In genomic region chr14:65824285-65824977, GRCh38 we compare ENCODE assay signal across 8 cellular contexts.
A peak's percentile ranks its signal among the peaks of the same experiment; 100 is the strongest.
DNase-seq lines count a peak whose midpoint lies in the region; ATAC-seq lines count a peak whose summit lies in the region.

No MANE protein-coding gene starts in this region.

- H3K4me3 Mint-ChIP-seq in T-cell = no peak overlapping the region

- peak; percentile 58 for DNase-seq in Caki2 (ENCODE audit: low read depth)
- peak; percentile 63 for DNase-seq in NCI-H1092 (lab: John Stamatoyannopoulos, UW)
- peak; percentile 12 to 59 (median 40) for DNase-seq in T-cell
- DNase-seq in anterior cingulate cortex (lab: John Stamatoyannopoulos, UW) = peak in 30 of 58 donors; percentile 1 to 65 (median 12)
- peak; percentile 68 for DNase-seq in hepatic stellate cell (ENCODE audit: low spot score)
- peak; percentile 14 to 48 for DNase-seq in stimulated activated CD4-positive, alpha-beta T cell treated with anti-CD3 and anti-CD28 coated beads, Interleukin-12 subunit alpha, Interleukin-12 subunit beta, amount 100 ng/mL, for 24 hours (ENCODE audit: low read depth in 2 of 2)

- in situ Hi-C loops in Caki2 (cut with HindIII; ENCODE audit: low pct_unique_long_range_greater_than_20kb, low sequenced_read_pairs) = no loop called here

- POLR2A ChIA-PET in T-cell (lab: Charles Lee) = no interaction called here

- CTCF ChIA-PET in T-cell (lab: Charles Lee) = interaction anchor here (0.5 to 2.1 kb wide), 51 partner anchors 8 to 837 kb away, joined by 3 to 58 read pairs (median 3); partner anchors contain the start of gene FUT8 (in 1 of the 2)

- no peaks in the 10 kb centered on the region for H3K9me3 Mint-ChIP-seq in T-cell

- ATAC-seq in GM21529 (IDR thresholded peaks at IDR 0.05; ENCODE audit: unreplicated experiment) (peak; percentile 78), T-cell (replicated peaks in 1 of 4) (peak; percentile 76 to 96 (median 90)), HG02763 (IDR thresholded peaks at IDR 0.05; ENCODE audit: unreplicated experiment) (no peak)

- H3K27ac Mint-ChIP-seq in T-cell = peak overlapping the region in 1 of 2 donors; percentile 47

- no peaks in the 10 kb centered on the region for H3K27me3 Mint-ChIP-seq in T-cell

- no peaks in the 10 kb centered on the region for H3K36me3 Mint-ChIP-seq in T-cell

- H3K4me1 Mint-ChIP-seq in T-cell = peaks cover 10 to 18% (median 14%) of the 10 kb centered on the region in 3 donors

Comparison
In these comparisons a context has a peak if more than half of its experiments do, and no peak if none do; other contexts are left out.
1. DNase-seq: peak in every context shown above with its lines; median percentile 68 in hepatic stellate cell; 63 in NCI-H1092; 58 in Caki2; 40 in T-cell; 31 in stimulated activated CD4-positive, alpha-beta T cell treated with anti-CD3 and anti-CD28 coated beads, Interleukin-12 subunit alpha, Interleukin-12 subunit beta, amount 100 ng/mL, for 24 hours; 12 in anterior cingulate cortex.